ENCODE assay signal across 17 cellular contexts in the genomic region with DNA sequence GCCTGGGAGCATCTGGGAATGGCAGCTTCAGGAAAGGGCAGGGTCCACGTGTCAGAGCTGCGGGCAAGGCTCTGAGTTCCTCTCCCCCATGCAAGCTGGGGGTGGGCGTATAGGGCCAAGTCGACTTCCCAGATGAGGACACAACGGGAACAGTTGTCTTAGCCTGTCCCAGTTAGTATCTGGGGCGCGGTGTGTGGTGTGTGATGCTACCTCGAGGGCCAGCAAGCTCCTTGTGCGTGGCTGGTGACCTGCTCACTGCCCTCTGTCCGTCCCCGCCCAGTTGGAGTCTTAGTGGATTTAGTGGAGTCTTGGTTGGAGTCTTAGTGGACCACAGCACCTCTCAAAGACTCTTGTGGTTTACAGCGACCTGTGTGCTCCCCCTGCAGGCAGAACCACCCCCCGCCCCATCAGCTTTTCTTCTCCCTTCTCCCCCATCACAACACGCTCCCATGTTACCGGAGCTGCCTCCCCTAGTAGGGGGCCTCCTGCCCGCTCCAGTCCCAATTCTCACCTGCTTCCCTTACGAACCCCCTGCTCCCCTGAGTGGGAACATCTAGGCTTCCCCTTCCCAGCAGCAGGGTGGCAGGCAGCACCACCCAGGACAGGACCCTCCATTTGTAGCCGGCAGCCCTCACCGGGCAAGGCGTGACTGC. TPM values are rescaled to one million over a fixed set of nuclear protein-coding genes. Genes with fewer than 3 reads are reported as not detected.
A peak's percentile ranks its signal among the peaks of the same experiment; 100 is the strongest.
DNase-seq lines count a peak whose midpoint lies in the region; ATAC-seq and TF ChIP-seq lines count a peak whose summit lies in the region.
"Had no signal": no experiment of that assay in that cellular context is flagged by ENCODE, and none has a peak within 500 bp of the region (broad histone marks: within the 10 kb centered on the region; RNA-seq: fewer than 3 reads in every experiment).

No MANE protein-coding gene starts in this region.

- peak overlapping the region; percentile 78 for H3K56ac ChIP-seq in mesendoderm (ENCODE audit: low read length)

- H3K9ac ChIP-seq in mesendoderm (ENCODE audit: low read length): peak overlapping the region; percentile 50

- H3K36me3 Mint-ChIP-seq in WTC11: no peaks in the 10 kb centered on the region
- H3K36me3 Mint-ChIP-seq in T-cell: no peaks in the 10 kb centered on the region

- peaks cover 8% of the 10 kb centered on the region for H3K4me1 Mint-ChIP-seq in stimulated activated naive CD8-positive, alpha-beta T cell treated with anti-CD3 and anti-CD28 coated beads, Interleukin-15, amount 100 ng/mL, for 72 hours
- peaks cover 5% of the 10 kb centered on the region for H3K4me1 Mint-ChIP-seq in WTC11
- peaks cover 3 to 7% (median 5%) of the 10 kb centered on the region in 3 donors for H3K4me1 Mint-ChIP-seq in T-cell

- H3K4me2 ChIP-seq in mesendoderm (ENCODE audit: low read length): no peak overlapping the region
- H3K4me2 ChIP-seq: PC-9 had no signal

- H3K27me3 Mint-ChIP-seq in stimulated activated naive CD8-positive, alpha-beta T cell treated with anti-CD3 and anti-CD28 coated beads, Interleukin-15, amount 100 ng/mL, for 72 hours: peaks cover 6% of the 10 kb centered on the region
- H3K27me3 Mint-ChIP-seq in WTC11 (ENCODE audit: low read depth): no peaks in the 10 kb centered on the region
- H3K27me3 Mint-ChIP-seq in T-cell: peaks cover 0 to 6% of the 10 kb centered on the region in 2 donors
- H3K27me3 Mint-ChIP-seq: activated CD4-positive, alpha-beta T cell treated with anti-CD3 and anti-CD28 coated beads for 36 hours had no signal

- H3K9me3 Mint-ChIP-seq in stimulated activated naive CD8-positive, alpha-beta T cell treated with anti-CD3 and anti-CD28 coated beads, Interleukin-15, amount 100 ng/mL, for 72 hours: no peaks in the 10 kb centered on the region
- H3K9me3 Mint-ChIP-seq in WTC11 (no peaks in the 10 kb centered on the region), T-cell (no peaks in the 10 kb centered on the region)

- H2BK120ac ChIP-seq in mesendoderm (ENCODE audit: low read depth, low read length): no peak overlapping the region

- peak overlapping the region in 1 of 2 donors; percentile 26 for H3K4me3 Mint-ChIP-seq in stimulated activated naive CD8-positive, alpha-beta T cell treated with anti-CD3 and anti-CD28 coated beads, Interleukin-15, amount 100 ng/mL, for 72 hours
- H3K4me3 Mint-ChIP-seq in WTC11 (no peak overlapping the region), T-cell (no peak overlapping the region)
- H3K4me3 Mint-ChIP-seq: activated CD4-positive, alpha-beta T cell treated with anti-CD3 and anti-CD28 coated beads for 36 hours had no signal

- peak; percentile 4 for ATAC-seq in stimulated activated naive CD8-positive, alpha-beta T cell treated with anti-CD3 and anti-CD28 coated beads, Interleukin-15, Interleukin-2, amounts not matched to agents 100 U/mL and 50 U/mL, for 24 hours
- no peak for ATAC-seq in stimulated activated naive CD8-positive, alpha-beta T cell treated with anti-CD3 and anti-CD28 coated beads, Interleukin-15, amount 100 ng/mL, for 72 hours
- ATAC-seq in WTC11 (peak; percentile 38), T-cell (replicated peaks in 1 of 4) (no peak), GM21737 (IDR thresholded peaks at IDR 0.05; ENCODE audit: unreplicated experiment) (no peak)

- no peak overlapping the region for H2AK5ac ChIP-seq in mesendoderm (ENCODE audit: low read length)

- H3K27ac Mint-ChIP-seq in stimulated activated naive CD8-positive, alpha-beta T cell treated with anti-CD3 and anti-CD28 coated beads, Interleukin-15, amount 100 ng/mL, for 72 hours: no peak overlapping the region
- H3K27ac Mint-ChIP-seq in WTC11 (no peak overlapping the region; the same call in 1 of the 2 replicates), T-cell (no peak overlapping the region)
- H3K27ac Mint-ChIP-seq: activated CD4-positive, alpha-beta T cell treated with anti-CD3 and anti-CD28 coated beads for 36 hours had no signal

- H3K4me3 ChIP-seq in mesendoderm (ENCODE audit: low read length): no peak overlapping the region
- H3K4me3 ChIP-seq: ascending aorta, PC-9, SJSA1, stomach had no signal

- no peaks in the 10 kb centered on the region for H3K79me2 ChIP-seq in mesendoderm (ENCODE audit: control insufficient read depth, insufficient read depth, low read length)

- no peaks in the 10 kb centered on the region for H3K27me3 ChIP-seq in mesendoderm (ENCODE audit: insufficient read depth, low read length, poor library complexity)
- H3K27me3 ChIP-seq: ascending aorta, SJSA1 had no signal

- no peak overlapping the region for H3K18ac ChIP-seq in mesendoderm (ENCODE audit: low read length)

- H3K4ac ChIP-seq in mesendoderm (ENCODE audit: low read depth, low read length): no peak overlapping the region

- no peak overlapping the region for H2BK5ac ChIP-seq in mesendoderm (ENCODE audit: low read length)

- no peaks in the 10 kb centered on the region for H3K79me1 ChIP-seq in mesendoderm (ENCODE audit: low read length)

- no peak overlapping the region for H3K27ac ChIP-seq in mesendoderm (ENCODE audit: low read depth, low read length)
- H3K27ac ChIP-seq: ascending aorta, HL-60, PC-9, SJSA1, stomach had no signal

- H3K36me3 ChIP-seq in mesendoderm (ENCODE audit: control insufficient read depth, insufficient read depth, low read length): no peaks in the 10 kb centered on the region
- H3K36me3 ChIP-seq: ascending aorta, SJSA1, stomach had no signal

- H3K4me1 ChIP-seq in mesendoderm (ENCODE audit: control insufficient read depth, low read depth, low read length): no peaks in the 10 kb centered on the region
- H3K4me1 ChIP-seq: ascending aorta, SJSA1 had no signal

- DNase-seq in stimulated activated naive CD8-positive, alpha-beta T cell treated with anti-CD3 and anti-CD28 coated beads, Interleukin-15, Interleukin-2, amounts not matched to agents 100 U/mL and 50 U/mL, for 24 hours: no peak
- no peak for DNase-seq in stimulated activated naive CD8-positive, alpha-beta T cell treated with anti-CD3 and anti-CD28 coated beads, Interleukin-15, amount 100 ng/mL, for 72 hours
- DNase-seq in WTC11 (ENCODE audit: low spot score) (peak; percentile 9), mesendoderm (peak; percentile 32), DMS53 treated with DMSO at 0.1 percent for 48 hours (lab: John Stamatoyannopoulos, UW; ENCODE audit: unreplicated experiment) (no peak), T-cell (no peak)
- DNase-seq in stimulated activated CD4-positive, alpha-beta T cell treated with anti-CD3 and anti-CD28 coated beads, Interleukin-2, amount 100 ng/mL, for 24 hours: no peak

- no peak overlapping the region for H4K5ac ChIP-seq in mesendoderm (ENCODE audit: low read length)

- no peak for TF ChIP-seq CTCF in WTC11 (IDR thresholded peaks at IDR 0.05)

- POLR2A ChIA-PET in WTC11 (lab: Charles Lee): interaction anchor here (0.6 kb wide), 1 partner anchor 9 kb away, joined by 3 read pairs; a partner anchor contains a TSS
- POLR2A ChIA-PET in T-cell (lab: Charles Lee): interaction anchor here in 1 of 2 donors (0.5 kb wide), 1 partner anchor 55 kb away, joined by 3 read pairs; no protein-coding TSS in a partner anchor

- no peak overlapping the region for H2BK15ac ChIP-seq in mesendoderm (replicated peaks; ENCODE audit: low read depth)

- WGBS in mesendoderm (ENCODE audit: extremely low coverage, insufficient coverage, low lambda C conversion rate): no CpG with 5 or more reads among the region's 20 CpGs

- CTCF ChIA-PET in WTC11 (lab: Charles Lee) (interaction anchor here (0.5 to 5.9 kb wide), 27 partner anchors 8 to 931 kb away, joined by 3 to 52 read pairs (median 3); a partner anchor contains a TSS), T-cell (lab: Charles Lee) (interaction anchor here in 1 of 2 donors (0.5 to 1.6 kb wide), 2 partner anchors 16 to 50 kb away, joined by 4 to 7 read pairs; no protein-coding TSS in a partner anchor)

- no peak overlapping the region for H3K23ac ChIP-seq in mesendoderm (ENCODE audit: low read length)

- H4K8ac ChIP-seq in mesendoderm (ENCODE audit: low read depth, low read length): no peak overlapping the region

TF ChIP-seq in WTC11, 78 proteins besides CTCF, POLR2A, EP300 and RAD21:
- TF ChIP-seq ZNF671 (CRISPR knock-in tag; IDR thresholded peaks at IDR 0.05): no peak
- TF ChIP-seq, protein P1, sequence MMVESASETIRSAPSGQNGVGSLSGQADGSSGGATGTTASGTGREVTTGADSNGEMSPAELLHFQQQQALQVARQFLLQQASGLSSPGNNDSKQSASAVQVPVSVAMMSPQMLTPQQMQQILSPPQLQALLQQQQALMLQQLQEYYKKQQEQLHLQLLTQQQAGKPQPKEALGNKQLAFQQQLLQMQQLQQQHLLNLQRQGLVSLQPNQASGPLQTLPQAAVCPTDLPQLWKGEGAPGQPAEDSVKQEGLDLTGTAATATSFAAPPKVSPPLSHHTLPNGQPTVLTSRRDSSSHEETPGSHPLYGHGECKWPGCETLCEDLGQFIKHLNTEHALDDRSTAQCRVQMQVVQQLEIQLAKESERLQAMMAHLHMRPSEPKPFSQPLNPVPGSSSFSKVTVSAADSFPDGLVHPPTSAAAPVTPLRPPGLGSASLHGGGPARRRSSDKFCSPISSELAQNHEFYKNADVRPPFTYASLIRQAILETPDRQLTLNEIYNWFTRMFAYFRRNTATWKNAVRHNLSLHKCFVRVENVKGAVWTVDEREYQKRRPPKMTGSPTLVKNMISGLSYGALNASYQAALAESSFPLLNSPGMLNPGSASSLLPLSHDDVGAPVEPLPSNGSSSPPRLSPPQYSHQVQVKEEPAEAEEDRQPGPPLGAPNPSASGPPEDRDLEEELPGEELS (CRISPR knock-in tag; IDR thresholded peaks at IDR 0.05): no peak
- TF ChIP-seq FOXK1 (CRISPR knock-in tag; IDR thresholded peaks at IDR 0.05): no peak
- TF ChIP-seq CBFB (CRISPR knock-in tag; IDR thresholded peaks at IDR 0.05; ENCODE audit: low read depth): 0 out of 2 replicates have a peak, but pooled peaks have one; percentile 54

RNA-seq across cellular contexts. Expression of a gene that starts 8.7 kb away (rescaled TPM):
- 3.4 to 3.8 TPM (median 3.5 TPM) in 3 replicates for total RNA-seq in WTC11 (2021)
- polyA plus RNA-seq in mesendoderm (2013, experiment 1 of 2): 0.01 TPM
- 0.08 TPM for polyA plus RNA-seq in mesendoderm (2013, experiment 2 of 2)
- total RNA-seq in T-cell: under 1 TPM in 3 of 5 donors, not detected in 2; 0.26 to 0.57 (median 0.38) TPM
- total RNA-seq: activated CD4-positive, alpha-beta T cell treated with anti-CD3 and anti-CD28 coated beads for 36 hours; ascending aorta; fibroblast of villous mesenchyme; G401; kidney epithelial cell; PC-9; SJSA1 had no signal

RNA-seq across cellular contexts. Expression of a gene that starts 44.2 kb away (rescaled TPM):
- total RNA-seq in WTC11 (2021) (36.4 to 53.4 TPM (median 39.5 TPM) in 3 replicates), T-cell (1 to 10 TPM in 1 of 5 donors, under 1 TPM in 4; 0.07 to 1.6 (median 0.44) TPM)
- 6.3 TPM for polyA plus RNA-seq in mesendoderm (2013, experiment 1 of 2)
- 6.3 TPM for polyA plus RNA-seq in mesendoderm (2013, experiment 2 of 2)

Comparison
In these comparisons a context has a peak if more than half of its experiments do, and no peak if none do; other contexts are left out.
1. ATAC-seq: peak in stimulated activated naive CD8-positive, alpha-beta T cell treated with anti-CD3 and anti-CD28 coated beads, Interleukin-15, Interleukin-2, amounts not matched to agents 100 U/mL and 50 U/mL, for 24 hours (single experiment) and WTC11 (single experiment); none in stimulated activated naive CD8-positive, alpha-beta T cell treated with anti-CD3 and anti-CD28 coated beads, Interleukin-15, amount 100 ng/mL, for 72 hours (single experiment), T-cell (0 of 4) and GM21737 (single experiment).
2. DNase-seq: peak in WTC11 (single experiment) and mesendoderm (single experiment); none in stimulated activated naive CD8-positive, alpha-beta T cell treated with anti-CD3 and anti-CD28 coated beads, Interleukin-15, Interleukin-2, amounts not matched to agents 100 U/mL and 50 U/mL, for 24 hours (single experiment), stimulated activated naive CD8-positive, alpha-beta T cell treated with anti-CD3 and anti-CD28 coated beads, Interleukin-15, amount 100 ng/mL, for 72 hours (0 of 2), stimulated activated CD4-positive, alpha-beta T cell treated with anti-CD3 and anti-CD28 coated beads, Interleukin-2, amount 100 ng/mL, for 24 hours (0 of 2), DMS53 treated with DMSO at 0.1 percent for 48 hours (single experiment) and T-cell (0 of 34).
3. RNA of a gene that starts 44.2 kb away (total RNA-seq): 36.4 to 53.4 TPM in WTC11; 0.07 to 1.6 TPM in T-cell; every median in the first group is over 10 times any median in the second.